ENCODE assay signal across 9 cellular contexts in the genomic region with DNA sequence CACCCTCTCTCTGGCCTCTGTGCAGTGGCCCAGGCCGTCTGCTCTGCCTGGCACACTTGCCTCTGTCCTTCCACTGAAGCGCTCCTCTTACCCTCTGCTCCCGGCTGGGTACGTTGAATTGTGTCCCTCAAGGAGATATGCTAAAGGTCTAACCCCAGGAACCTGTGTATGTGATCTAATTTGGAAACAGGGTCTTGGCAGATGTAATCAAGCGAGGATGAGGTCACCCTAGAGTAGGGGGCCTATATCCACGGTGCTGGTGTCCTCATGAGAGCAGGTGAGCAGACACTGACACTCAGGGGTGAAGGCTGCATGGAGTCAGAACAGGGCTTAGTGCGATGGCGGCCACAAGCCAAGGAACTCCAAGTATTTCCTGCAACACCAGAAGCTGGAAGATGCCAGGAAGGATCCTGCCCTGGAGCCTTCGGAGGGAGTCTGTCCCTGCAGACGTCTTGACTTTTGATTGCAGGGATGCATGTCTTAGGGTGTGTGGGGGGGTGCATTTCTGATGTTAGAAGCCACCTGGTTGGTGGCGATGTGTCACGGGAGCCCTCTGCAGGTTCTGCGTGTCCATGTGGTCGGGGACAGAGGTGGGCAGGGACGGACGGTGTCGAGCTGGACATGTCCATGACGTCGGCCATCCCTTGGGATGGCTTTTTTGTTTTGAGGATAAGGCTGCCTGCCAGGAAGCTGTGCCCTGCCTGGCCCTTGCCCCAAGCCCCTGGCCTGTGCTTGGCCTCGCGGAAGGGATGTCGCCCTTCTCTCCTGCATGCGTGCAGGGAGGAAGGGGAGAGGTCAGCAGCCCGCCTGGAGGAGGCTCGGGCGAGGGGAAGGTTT.
DNase-seq lines count a peak whose midpoint lies in the region; ATAC-seq and TF ChIP-seq lines count a peak whose summit lies in the region.
"Had no signal": no experiment of that assay in that cellular context is flagged by ENCODE, and none has a peak within 500 bp of the region (broad histone marks: within the 10 kb centered on the region; RNA-seq: fewer than 3 reads in every experiment).

No MANE protein-coding gene starts in this region.

- no peaks in the 10 kb centered on the region for H3K9me3 Mint-ChIP-seq in activated CD8-positive, alpha-beta memory T cell treated with anti-CD3 and anti-CD28 coated beads, Interleukin-2, amount 10 ng/mL, durations not matched to agents 7 days and 5 days (ENCODE audit: low read depth)
- H3K9me3 Mint-ChIP-seq in chondrocyte (ENCODE audit: low read depth), result no peaks in the 10 kb centered on the region
- H3K9me3 Mint-ChIP-seq: immature natural killer cell had no signal

- H3K27me3 Mint-ChIP-seq in activated CD8-positive, alpha-beta memory T cell treated with anti-CD3 and anti-CD28 coated beads, Interleukin-2, amount 10 ng/mL, durations not matched to agents 7 days and 5 days, result peaks cover 9% of the 10 kb centered on the region
- H3K27me3 Mint-ChIP-seq in chondrocyte (ENCODE audit: low read depth), result no peaks in the 10 kb centered on the region

- ATAC-seq in activated CD8-positive, alpha-beta memory T cell treated with anti-CD3 and anti-CD28 coated beads, Interleukin-2, amount 10 ng/mL, durations not matched to agents 7 days and 5 days, result peak; percentile 20
- ATAC-seq in lung (ENCODE audit: insufficient read depth, low FRiP score) (no peak), GM21576 (IDR thresholded peaks at IDR 0.05; ENCODE audit: unreplicated experiment) (no peak)

- TF ChIP-seq CTCF in chondrocyte (IDR thresholded peaks at IDR 0.05) (peak; percentile 53), lung (IDR thresholded peaks at IDR 0.05; ENCODE audit: control extremely low read depth, extremely low read depth) (no peak)

- H3K4me1 ChIP-seq in lung (ENCODE audit: control insufficient read depth in 2 of 2, insufficient read depth in 2 of 2, low read length in 2 of 2) (peaks cover 0 to 38% of the 10 kb centered on the region in 2 donors), urinary bladder (ENCODE audit: insufficient read depth) (no peaks in the 10 kb centered on the region)

- H3K36me3 Mint-ChIP-seq in activated CD8-positive, alpha-beta memory T cell treated with anti-CD3 and anti-CD28 coated beads, Interleukin-2, amount 10 ng/mL, durations not matched to agents 7 days and 5 days, result no peaks in the 10 kb centered on the region
- H3K36me3 Mint-ChIP-seq in chondrocyte (ENCODE audit: low read depth), result no peaks in the 10 kb centered on the region
- H3K36me3 Mint-ChIP-seq: immature natural killer cell had no signal

- H3K36me3 ChIP-seq in lung (ENCODE audit: control insufficient read depth in 2 of 2, insufficient read depth in 2 of 2, low read length in 2 of 2) (no peaks in the 10 kb centered on the region), urinary bladder (ENCODE audit: insufficient read depth) (no peaks in the 10 kb centered on the region)

- H3K27ac Mint-ChIP-seq in activated CD8-positive, alpha-beta memory T cell treated with anti-CD3 and anti-CD28 coated beads, Interleukin-2, amount 10 ng/mL, durations not matched to agents 7 days and 5 days, result peak overlapping the region; percentile 65
- H3K27ac Mint-ChIP-seq in chondrocyte (ENCODE audit: unreplicated experiment), result peak overlapping the region; percentile 97
- H3K27ac Mint-ChIP-seq: immature natural killer cell had no signal

- CTCF ChIA-PET in activated CD8-positive, alpha-beta memory T cell treated with anti-CD3 and anti-CD28 coated beads, Interleukin-2, amount 10 ng/mL, durations not matched to agents 7 days and 5 days (lab: Charles Lee), result interaction anchor here (1.6 to 5.2 kb wide), 3 partner anchors 41 to 124 kb away, joined by 4 to 26 read pairs (median 19); no protein-coding TSS in a partner anchor

- peak overlapping the region; percentile 27 to 89 for H3K27ac ChIP-seq in lung (ENCODE audit: low read depth in 1 of 2, low read length in 1 of 2)
- peak overlapping the region; percentile 51 for H3K27ac ChIP-seq in urinary bladder (ENCODE audit: low read depth)

- peaks cover 26% of the 10 kb centered on the region for H3K4me1 Mint-ChIP-seq in activated CD8-positive, alpha-beta memory T cell treated with anti-CD3 and anti-CD28 coated beads, Interleukin-2, amount 10 ng/mL, durations not matched to agents 7 days and 5 days
- H3K4me1 Mint-ChIP-seq in chondrocyte (ENCODE audit: low read depth), result peaks cover 38% of the 10 kb centered on the region

- DNase-seq in activated CD8-positive, alpha-beta memory T cell treated with anti-CD3 and anti-CD28 coated beads, Interleukin-2, amount 10 ng/mL, durations not matched to agents 7 days and 5 days, result no peak
- no peak for DNase-seq in activated CD8-positive, alpha-beta memory T cell treated with anti-CD3 and anti-CD28 coated beads, Interleukin-2, amount 50 U/mL, for 4 hours
- no peak for DNase-seq in chondrocyte (ENCODE audit: low spot score)
- no peak for DNase-seq in lung (ENCODE audit: low spot score)
- DNase-seq in NK-92 treated with Interleukin-12 subunit alpha and Interleukin-12 subunit beta, amount 100 ng/mL, for 24 hours (lab: John Stamatoyannopoulos, UW), result no peak
- DNase-seq in GDM1 (lab: John Stamatoyannopoulos, UW), result no peak
- DNase-seq: immature natural killer cell had no signal

- 35 to 59% methylated on average over 24 to 26 of the region's 26 CpGs for WGBS in lung, 2 donors
- WGBS in urinary bladder, result 38% methylated on average over 26 of the region's 26 CpGs

- H3K4me3 ChIP-seq in lung (no peak overlapping the region), urinary bladder (ENCODE audit: low read depth, low read length) (no peak overlapping the region)

- H3K4me3 Mint-ChIP-seq in activated CD8-positive, alpha-beta memory T cell treated with anti-CD3 and anti-CD28 coated beads, Interleukin-2, amount 10 ng/mL, durations not matched to agents 7 days and 5 days, result no peak overlapping the region
- peak overlapping the region; percentile 55 for H3K4me3 Mint-ChIP-seq in chondrocyte (ENCODE audit: unreplicated experiment)
- H3K4me3 Mint-ChIP-seq: immature natural killer cell had no signal

- no peaks in the 10 kb centered on the region for H3K27me3 ChIP-seq in lung (ENCODE audit: control insufficient read depth, insufficient read depth)

- no peaks in the 10 kb centered on the region for H3K9me3 ChIP-seq in lung (ENCODE audit: control insufficient read depth in 2 of 2, insufficient read depth in 1 of 2, low read length in 1 of 2)
